Comparison of ENCODE assay signal across 35 cellular contexts in the genomic region with DNA sequence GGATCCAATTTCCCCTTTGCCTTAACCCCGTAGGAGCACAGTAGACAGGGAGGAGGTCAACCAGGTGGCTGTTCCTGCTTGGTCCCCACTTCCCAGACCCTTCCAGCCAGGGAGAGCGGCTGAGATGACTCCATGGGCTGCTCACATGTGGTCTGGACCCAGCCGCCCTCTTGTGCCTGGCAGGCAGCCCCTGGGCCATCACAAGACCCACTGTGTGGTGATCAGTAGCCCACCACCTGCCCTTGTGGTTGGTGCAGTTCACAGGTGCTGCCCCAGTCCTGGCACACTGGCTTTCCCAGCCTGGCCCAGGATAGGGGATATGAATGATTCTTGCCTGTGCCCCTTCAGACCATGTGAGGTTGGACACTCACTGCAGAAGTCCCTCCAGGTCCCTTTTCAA.
"Had no signal": no experiment of that assay in that cellular context is flagged by ENCODE, and none has a peak within 500 bp of the region (broad histone marks: within the 10 kb centered on the region; RNA-seq: fewer than 3 reads in every experiment).

No MANE protein-coding gene starts in this region.

- H3K27ac ChIP-seq: KMS-11 had no signal

- H3K4me3 ChIP-seq: MG63 had no signal

- H3K9me3 ChIP-seq: MG63 had no signal

- DNase-seq: Karpas-422, Kasumi-1, KG1, MG63, MM.1S, MV-4-11, NCI-H1048, NCI-H1092, NCI-H1092 treated with DMSO at 0.1 percent for 48 hours, NCI-H1105, NCI-H1105 treated with DMSO at 0.1 percent for 48 hours, NCI-H1417, NCI-H1417 treated with DMSO at 0.1 percent for 48 hours, NCI-H1436, NCI-H1436 treated with DMSO at 0.1 percent for 48 hours, NCI-H1694, NCI-H1694 treated with DMSO at 0.1 percent for 48 hours, NCI-H187, NCI-H187 treated with DMSO at 0.1 percent for 48 hours, NCI-H2029, NCI-H2029 treated with DMSO at 0.1 percent for 48 hours, NCI-H2081, NCI-H2081 treated with DMSO at 0.1 percent for 48 hours, NCI-H2107, NCI-H2171, NCI-H2171 treated with DMSO at 0.1 percent for 48 hours, NCI-H2227 treated with DMSO at 0.1 percent for 48 hours, NCI-H226, NCI-H345, NCI-H446, NCI-H446 treated with DMSO at 0.1 percent for 48 hours, NCI-H510A, NCI-H510A treated with DMSO at 0.1 percent for 48 hours, NCI-H524 had no signal

- H3K27me3 ChIP-seq: MG63 had no signal

- H3K36me3 ChIP-seq: MG63 had no signal
